15 cellular contexts compared by ENCODE assay signal in genomic region chr18:47731276-47731675, GRCh38.
A peak's percentile ranks its signal among the peaks of the same experiment; 100 is the strongest.
DNase-seq lines count a peak whose midpoint lies in the region; ATAC-seq, FAIRE-seq and TF ChIP-seq lines count a peak whose summit lies in the region.
"Had no signal": no experiment of that assay in that cellular context is flagged by ENCODE, and none has a peak within 500 bp of the region (broad histone marks: within the 10 kb centered on the region; RNA-seq: fewer than 3 reads in every experiment).

No MANE protein-coding gene starts in this region.

- H3K36me3 ChIP-seq in astrocyte (ENCODE audit: insufficient read depth, low read length) (no peaks in the 10 kb centered on the region), sigmoid colon (no peaks in the 10 kb centered on the region)
- H3K36me3 ChIP-seq: BLaER1 had no signal

- no peak overlapping the region for H3K4me3 Mint-ChIP-seq in astrocyte (ENCODE audit: unreplicated experiment)
- no peak overlapping the region for H3K4me3 Mint-ChIP-seq in activated naive CD4-positive, alpha-beta T cell treated with anti-CD3 and anti-CD28 coated beads, Interleukin-2, amount 10 ng/mL, durations not matched to agents 7 days and 5 days
- no peak overlapping the region for H3K4me3 Mint-ChIP-seq in activated CD8-positive, alpha-beta T cell treated with anti-CD3 and anti-CD28 coated beads for 36 hours
- H3K4me3 Mint-ChIP-seq in progenitor cell of endocrine pancreas (ENCODE audit: low read depth): no peak overlapping the region
- H3K4me3 Mint-ChIP-seq: CD14-positive monocyte; CD4-positive, alpha-beta memory T cell had no signal

- H3K36me3 Mint-ChIP-seq in astrocyte (ENCODE audit: low read depth, unreplicated experiment) (peaks cover 3% of the 10 kb centered on the region), progenitor cell of endocrine pancreas (ENCODE audit: insufficient read depth) (no peaks in the 10 kb centered on the region)
- H3K36me3 Mint-ChIP-seq in activated naive CD4-positive, alpha-beta T cell treated with anti-CD3 and anti-CD28 coated beads, Interleukin-2, amount 10 ng/mL, durations not matched to agents 7 days and 5 days: no peaks in the 10 kb centered on the region
- no peaks in the 10 kb centered on the region for H3K36me3 Mint-ChIP-seq in activated CD8-positive, alpha-beta T cell treated with anti-CD3 and anti-CD28 coated beads for 36 hours (ENCODE audit: low read depth)
- H3K36me3 Mint-ChIP-seq: CD14-positive monocyte; CD4-positive, alpha-beta memory T cell had no signal

- H3K9me3 Mint-ChIP-seq in astrocyte (ENCODE audit: unreplicated experiment) (no peaks in the 10 kb centered on the region), progenitor cell of endocrine pancreas (ENCODE audit: low read depth) (no peaks in the 10 kb centered on the region)
- no peaks in the 10 kb centered on the region for H3K9me3 Mint-ChIP-seq in activated naive CD4-positive, alpha-beta T cell treated with anti-CD3 and anti-CD28 coated beads, Interleukin-2, amount 10 ng/mL, durations not matched to agents 7 days and 5 days
- no peaks in the 10 kb centered on the region for H3K9me3 Mint-ChIP-seq in activated CD8-positive, alpha-beta T cell treated with anti-CD3 and anti-CD28 coated beads for 36 hours
- H3K9me3 Mint-ChIP-seq: CD4-positive, alpha-beta memory T cell had no signal

- TF ChIP-seq EP300 in sigmoid colon (IDR thresholded peaks at IDR 0.05): no peak

- H3K9ac ChIP-seq in astrocyte (ENCODE audit: low read length): no peak overlapping the region
- H3K9ac ChIP-seq: BLaER1 had no signal

- no peak for TF ChIP-seq POLR2A in sigmoid colon (IDR thresholded peaks at IDR 0.05)

- peak; percentile 3 for DNase-seq in cardiac septum (ENCODE audit: low spot score)
- DNase-seq in Right ventricle myocardium inferior (ENCODE audit: missing footprints): no peak
- no peak for DNase-seq in astrocyte (ENCODE audit: low read depth)
- peak; percentile 41 for DNase-seq in sigmoid colon
- DNase-seq in activated naive CD4-positive, alpha-beta T cell treated with anti-CD3 and anti-CD28 coated beads, Interleukin-2, amount 10 ng/mL, durations not matched to agents 7 days and 5 days: no peak
- DNase-seq in activated CD8-positive, alpha-beta T cell treated with anti-CD3 and anti-CD28 coated beads for 36 hours: no peak
- no peak for DNase-seq in progenitor cell of endocrine pancreas (ENCODE audit: low spot score, unreplicated experiment)
- DNase-seq: 8988T; CD4-positive, alpha-beta memory T cell; DMS79 treated with DMSO at 0.1 percent for 48 hours; GOT3 had no signal

- no peak overlapping the region for H3K27ac ChIP-seq in astrocyte (ENCODE audit: low read depth, low read length)
- H3K27ac ChIP-seq in sigmoid colon: no peak overlapping the region
- H3K27ac ChIP-seq: BLaER1 had no signal

- ATAC-seq in Right ventricle myocardium inferior: no peak
- ATAC-seq in activated CD8-positive, alpha-beta T cell treated with anti-CD3 and anti-CD28 coated beads for 36 hours: no peak
- ATAC-seq: GM12878, HepG2 had no signal

- H3K27me3 ChIP-seq in astrocyte (ENCODE audit: insufficient read depth, low read length) (peaks cover 4% of the 10 kb centered on the region), sigmoid colon (peaks cover 0 to 20% (median 0%) of the 10 kb centered on the region in 3 donors)
- H3K27me3 ChIP-seq: BLaER1 had no signal

- H2AFZ ChIP-seq in astrocyte (ENCODE audit: low read depth, low read length): no peak overlapping the region

- H3K9me3 ChIP-seq in astrocyte (ENCODE audit: insufficient read depth, low read depth, low read length) (no peaks in the 10 kb centered on the region), sigmoid colon (no peaks in the 10 kb centered on the region)
- H3K9me3 ChIP-seq: BLaER1 had no signal

- H3K4me2 ChIP-seq in astrocyte (ENCODE audit: low read length): no peak overlapping the region
- H3K4me2 ChIP-seq: BLaER1 had no signal

- no peaks in the 10 kb centered on the region for H3K79me2 ChIP-seq in astrocyte (ENCODE audit: insufficient read depth, low read length)

- H3K4me3 ChIP-seq in astrocyte (ENCODE audit: insufficient read depth, low read depth, low read length): no peak overlapping the region
- H3K4me3 ChIP-seq in sigmoid colon: no peak overlapping the region
- H3K4me3 ChIP-seq: BLaER1, GM12878 had no signal

- peaks cover 33% of the 10 kb centered on the region for H3K27me3 Mint-ChIP-seq in astrocyte (ENCODE audit: low read depth, unreplicated experiment)
- H3K27me3 Mint-ChIP-seq in activated naive CD4-positive, alpha-beta T cell treated with anti-CD3 and anti-CD28 coated beads, Interleukin-2, amount 10 ng/mL, durations not matched to agents 7 days and 5 days: peaks cover 13% of the 10 kb centered on the region
- H3K27me3 Mint-ChIP-seq in activated CD8-positive, alpha-beta T cell treated with anti-CD3 and anti-CD28 coated beads for 36 hours: peaks cover 8% of the 10 kb centered on the region
- peaks cover 36% of the 10 kb centered on the region for H3K27me3 Mint-ChIP-seq in progenitor cell of endocrine pancreas

- no peak for FAIRE-seq in astrocyte (lab: Jason Lieb, UNC)
- FAIRE-seq: GM12878, HepG2 had no signal

- no peaks in the 10 kb centered on the region for H4K20me1 ChIP-seq in astrocyte (ENCODE audit: insufficient read depth, low read length)
- H4K20me1 ChIP-seq: BLaER1 had no signal

- CTCF ChIA-PET in activated naive CD4-positive, alpha-beta T cell treated with anti-CD3 and anti-CD28 coated beads, Interleukin-2, amount 10 ng/mL, durations not matched to agents 7 days and 5 days (lab: Charles Lee): no interaction called here
- CTCF ChIA-PET in activated CD8-positive, alpha-beta T cell treated with anti-CD3 and anti-CD28 coated beads for 36 hours (lab: Charles Lee): interaction anchor here (1.0 kb wide), 1 partner anchor 23 kb away, joined by 3 read pairs; no protein-coding TSS in a partner anchor

- H3K27ac Mint-ChIP-seq in astrocyte (ENCODE audit: unreplicated experiment) (peak overlapping the region; percentile 49), progenitor cell of endocrine pancreas (no peak overlapping the region)
- no peak overlapping the region for H3K27ac Mint-ChIP-seq in activated naive CD4-positive, alpha-beta T cell treated with anti-CD3 and anti-CD28 coated beads, Interleukin-2, amount 10 ng/mL, durations not matched to agents 7 days and 5 days
- no peak overlapping the region for H3K27ac Mint-ChIP-seq in activated CD8-positive, alpha-beta T cell treated with anti-CD3 and anti-CD28 coated beads for 36 hours
- H3K27ac Mint-ChIP-seq: CD4-positive, alpha-beta memory T cell had no signal

- WGBS in sigmoid colon, 2 donors: 81 to 88% methylated on average over 5 of the region's 5 CpGs

- H3K4me1 ChIP-seq in astrocyte (ENCODE audit: insufficient read depth, low read length): peaks cover 7% of the 10 kb centered on the region
- H3K4me1 ChIP-seq in sigmoid colon: no peaks in the 10 kb centered on the region
- H3K4me1 ChIP-seq: BLaER1 had no signal

- intact Hi-C loops in cardiac septum (cut with DNase I): no loop called here
- intact Hi-C loops in Right ventricle myocardium inferior (cut with DNase I): no loop called here
- intact Hi-C loops in sigmoid colon (cut with DNase I): no loop called here
- intact Hi-C loops in activated CD8-positive, alpha-beta T cell treated with anti-CD3 and anti-CD28 coated beads for 36 hours (cut with micrococcal nuclease): no loop called here

- POLR2A ChIA-PET in activated CD8-positive, alpha-beta T cell treated with anti-CD3 and anti-CD28 coated beads for 36 hours (lab: Charles Lee): no interaction called here

- H3K4me1 Mint-ChIP-seq in astrocyte (ENCODE audit: low read depth, unreplicated experiment): peaks cover 21% of the 10 kb centered on the region
- H3K4me1 Mint-ChIP-seq in activated naive CD4-positive, alpha-beta T cell treated with anti-CD3 and anti-CD28 coated beads, Interleukin-2, amount 10 ng/mL, durations not matched to agents 7 days and 5 days: no peaks in the 10 kb centered on the region
- H3K4me1 Mint-ChIP-seq in activated CD8-positive, alpha-beta T cell treated with anti-CD3 and anti-CD28 coated beads for 36 hours (ENCODE audit: low read depth): no peaks in the 10 kb centered on the region
- H3K4me1 Mint-ChIP-seq in progenitor cell of endocrine pancreas (ENCODE audit: low read depth): peaks cover 19% of the 10 kb centered on the region
- H3K4me1 Mint-ChIP-seq: CD14-positive monocyte; CD4-positive, alpha-beta memory T cell had no signal

- TF ChIP-seq CTCF in astrocyte (IDR thresholded peaks at IDR 0.05; ENCODE audit: insufficient read depth, low read depth, low read length) (no peak), sigmoid colon (IDR thresholded peaks at IDR 0.05) (no peak), progenitor cell of endocrine pancreas (IDR thresholded peaks at IDR 0.05; ENCODE audit: unreplicated experiment) (no peak)
- TF ChIP-seq CTCF in activated CD8-positive, alpha-beta T cell treated with anti-CD3 and anti-CD28 coated beads for 36 hours (IDR thresholded peaks at IDR 0.05): no peak

Comparison
In these comparisons a context has a peak if more than half of its experiments do, and no peak if none do; other contexts are left out.
1. DNase-seq: peak in cardiac septum (single experiment) and sigmoid colon (single experiment); none in Right ventricle myocardium inferior (single experiment), astrocyte (single experiment), activated naive CD4-positive, alpha-beta T cell treated with anti-CD3 and anti-CD28 coated beads, Interleukin-2, amount 10 ng/mL, durations not matched to agents 7 days and 5 days (single experiment), activated CD8-positive, alpha-beta T cell treated with anti-CD3 and anti-CD28 coated beads for 36 hours (single experiment) and progenitor cell of endocrine pancreas (single experiment).